ENCODE assay signal across 8 cellular contexts in genomic region chr20:36835453-36836198, GRCh38. TPM values are rescaled to one million over a fixed set of nuclear protein-coding genes. Genes with fewer than 3 reads are reported as not detected.
A peak's percentile ranks its signal among the peaks of the same experiment; 100 is the strongest.
DNase-seq lines count a peak whose midpoint lies in the region; ATAC-seq and TF ChIP-seq lines count a peak whose summit lies in the region.

No MANE protein-coding gene starts in this region.

- H3K9me3 ChIP-seq in OCI-LY7 (ENCODE audit: low read length) (no peaks in the 10 kb centered on the region), mucosa of rectum (ENCODE audit: control insufficient read depth in 2 of 2, low read length in 2 of 2) (no peaks in the 10 kb centered on the region)

- no peaks in the 10 kb centered on the region for H3K27me3 ChIP-seq in mucosa of rectum (ENCODE audit: control insufficient read depth in 2 of 2, insufficient read depth in 2 of 2, low read length in 2 of 2)

- peak overlapping the region; percentile 78 for H3K27ac ChIP-seq in OCI-LY7 (ENCODE audit: low read depth, low read length, poor library complexity, severe bottlenecking)
- peak overlapping the region; percentile 66 to 74 for H3K27ac ChIP-seq in mucosa of rectum (ENCODE audit: low read depth in 2 of 2, low read length in 2 of 2)

- POLR2A ChIA-PET in OCI-LY7 (lab: Charles Lee), result interaction anchor here (0.6 to 4.3 kb wide), 13 partner anchors 11 to 715 kb away, joined by 3 to 87 read pairs (median 4); no protein-coding TSS in a partner anchor

- H2AFZ ChIP-seq in OCI-LY7 (ENCODE audit: low read length), result peak overlapping the region; percentile 77; the same call in 1 of the 2 replicates

- intact Hi-C loops in OCI-LY7 (cut with micrococcal nuclease; ENCODE audit: unreplicated experiment), result no loop called here

- no TSS peak for BruUV-seq in OCI-LY7 (replicated peaks; lab: Mats Ljungman, UMichigan)

- H3K4me3 ChIP-seq in OCI-LY7 (ENCODE audit: low read depth, low read length, poor library complexity, severe bottlenecking), result peak overlapping the region; percentile 60
- H3K4me3 ChIP-seq in epithelial cell of proximal tubule (ENCODE audit: low read depth, low read length), result peak overlapping the region; percentile 35
- H3K4me3 ChIP-seq in mucosa of rectum (ENCODE audit: low read length in 2 of 2), result peak overlapping the region; percentile 46 to 48

- no peak for TF ChIP-seq CTCF in OCI-LY7 (conservative IDR thresholded peaks at IDR 0.05; ENCODE audit: low read length)
- no peak for TF ChIP-seq CTCF in epithelial cell of proximal tubule (conservative IDR thresholded peaks at IDR 0.05; ENCODE audit: low read depth, low read length)

- CTCF ChIA-PET in OCI-LY7 (lab: Charles Lee; ENCODE audit: unreplicated experiment), result interaction anchor here (0.6 to 3.7 kb wide), 10 partner anchors 11 to 332 kb away, joined by 3 to 22 read pairs (median 6); partner anchors contain the start of genes DSN1 and TLDC2

- no peaks in the 10 kb centered on the region for H3K9me2 ChIP-seq in OCI-LY7 (ENCODE audit: insufficient read depth, low read length)

- peaks cover 34% of the 10 kb centered on the region for H3K4me1 ChIP-seq in OCI-LY7 (ENCODE audit: insufficient read depth, low read length, poor library complexity, severe bottlenecking)
- H3K4me1 ChIP-seq in mucosa of rectum (ENCODE audit: control insufficient read depth in 2 of 2, insufficient read depth in 2 of 2, low read length in 2 of 2), result peaks cover 6 to 15% of the 10 kb centered on the region in 2 donors

- H3K9ac ChIP-seq in mucosa of rectum (ENCODE audit: low read depth in 1 of 2, low read length in 2 of 2), result peak overlapping the region; percentile 41 to 52

- ATAC-seq in GM21390 (IDR thresholded peaks at IDR 0.05; ENCODE audit: unreplicated experiment), result peak; percentile 89

- peak; percentile 97 for DNase-seq in COLO829 (ENCODE audit: low spot score)
- DNase-seq in HuH-7 (ENCODE audit: low spot score), result peak; percentile 100
- peak; percentile 93 for DNase-seq in OCI-LY7 (ENCODE audit: low spot score)
- DNase-seq in activated T-cell treated with anti-CD3 and anti-CD28 coated beads for 4 hours, result peak; percentile 71
- no peak for DNase-seq in epithelial cell of proximal tubule (ENCODE audit: low read depth)
- DNase-seq in stimulated activated CD8-positive, alpha-beta memory T cell treated with anti-CD3 and anti-CD28 coated beads, Interleukin-4, amount 100 ng/mL, for 1 hour (ENCODE audit: low read depth in 2 of 2, low spot score in 1 of 2), result peak; percentile 33 to 60

- peak overlapping the region; percentile 81 for H3K4me2 ChIP-seq in OCI-LY7 (ENCODE audit: low read length)

- no peaks in the 10 kb centered on the region for H4K20me1 ChIP-seq in OCI-LY7 (ENCODE audit: insufficient read depth, low read length)

- H3K36me3 ChIP-seq in OCI-LY7 (ENCODE audit: insufficient read depth, low read length), result no peaks in the 10 kb centered on the region
- H3K36me3 ChIP-seq in mucosa of rectum (ENCODE audit: control insufficient read depth in 2 of 2, insufficient read depth in 2 of 2, low read length in 2 of 2), result peaks cover 2 to 4% of the 10 kb centered on the region in 2 donors

- H3K79me2 ChIP-seq in OCI-LY7 (ENCODE audit: insufficient read depth, low read depth, low read length), result no peaks in the 10 kb centered on the region

RNA-seq across cellular contexts. Expression of gene TLDC2, which starts 40.3 kb away (rescaled TPM):
- total RNA-seq in OCI-LY7 (2014; rRNA removed; shearing (Covaris generic)), result 0.18 TPM in 1 of 2 replicates, not detected in the other
- total RNA-seq in OCI-LY7 (2022) (not detected in 2 replicates), epithelial cell of proximal tubule (0.17 and 1.1 TPM in 2 replicates)
